In genomic region chrX:16796298-16796697, GRCh38 we compare ENCODE assay signal across 17 cellular contexts.
"Had no signal": no experiment of that assay in that cellular context is flagged by ENCODE, and none has a peak within 500 bp of the region (broad histone marks: within the 10 kb centered on the region; RNA-seq: fewer than 3 reads in every experiment).

No MANE protein-coding gene starts in this region.

- H3K4me1 Mint-ChIP-seq: immature natural killer cell, mesothelial cell of epicardium had no signal

- H3K36me3 ChIP-seq: colonic mucosa had no signal

- H3K4me3 ChIP-seq: colonic mucosa, left ventricle myocardium inferior, lower lobe of right lung had no signal

- H3K27ac Mint-ChIP-seq: endodermal cell; immature natural killer cell; memory B cell; mesothelial cell of epicardium; natural killer cell treated with Interleukin-12 subunit alpha and Interleukin-12 subunit beta and Interleukin-15 and Interleukin-18, amount 100 ng/mL, for 72 hours had no signal

- H3K4me3 Mint-ChIP-seq: endodermal cell; immature natural killer cell; memory B cell; mesothelial cell of epicardium; natural killer cell treated with Interleukin-12 subunit alpha and Interleukin-12 subunit beta and Interleukin-15 and Interleukin-18, amount 100 ng/mL, for 72 hours had no signal

- H3K9me3 Mint-ChIP-seq: endodermal cell; immature natural killer cell; memory B cell; mesothelial cell of epicardium; natural killer cell treated with Interleukin-12 subunit alpha and Interleukin-12 subunit beta and Interleukin-15 and Interleukin-18, amount 100 ng/mL, for 72 hours had no signal

- ATAC-seq: lower lobe of right lung; natural killer cell treated with Interleukin-12 subunit alpha and Interleukin-12 subunit beta and Interleukin-15 and Interleukin-18, amount 100 ng/mL, for 72 hours; sciatic nerve had no signal

- H3K27ac ChIP-seq: colonic mucosa, left ventricle myocardium inferior, lower lobe of right lung had no signal

- H3K4me1 ChIP-seq: colonic mucosa, left ventricle myocardium inferior, lower lobe of right lung had no signal

- H3K9me3 ChIP-seq: colonic mucosa, left ventricle myocardium inferior, lower lobe of right lung had no signal

- H3K27me3 ChIP-seq: colonic mucosa had no signal

- H3K27me3 Mint-ChIP-seq: memory B cell; natural killer cell treated with Interleukin-12 subunit alpha and Interleukin-12 subunit beta and Interleukin-15 and Interleukin-18, amount 100 ng/mL, for 72 hours had no signal

- DNase-seq: colonic mucosa; dermis blood vessel endothelial cell; erythroblast; immature natural killer cell; left ventricle myocardium inferior; lower lobe of right lung; posterior cingulate gyrus; stimulated activated CD4-positive, alpha-beta T cell treated with anti-CD3 and anti-CD28 coated beads, Interleukin-2, amount 100 ng/mL, for 24 hours; stimulated activated naive CD4-positive, alpha-beta T cell treated with Interleukin-2 at 50 U/mL for 16 hours; trophoblast cell had no signal

- H3K36me3 Mint-ChIP-seq: natural killer cell treated with Interleukin-12 subunit alpha and Interleukin-12 subunit beta and Interleukin-15 and Interleukin-18, amount 100 ng/mL, for 72 hours had no signal

- FAIRE-seq: endothelial cell of umbilical vein, keratinocyte had no signal
